Comparison of ENCODE assay signal across 17 cellular contexts in genomic region chr3:120218981-120219380, GRCh38.
A peak's percentile ranks its signal among the peaks of the same experiment; 100 is the strongest.
DNase-seq lines count a peak whose midpoint lies in the region; ATAC-seq and TF ChIP-seq lines count a peak whose summit lies in the region.
"Had no signal": no experiment of that assay in that cellular context is flagged by ENCODE, and none has a peak within 500 bp of the region (broad histone marks: within the 10 kb centered on the region; RNA-seq: fewer than 3 reads in every experiment).

No MANE protein-coding gene starts in this region.

- CTCF ChIA-PET in MCF 10A (lab: Yijun Ruan, JAX) (interaction anchor here (0.6 to 1.3 kb wide), 3 partner anchors 10 to 436 kb away, joined by 3 read pairs; no protein-coding TSS in a partner anchor), mammary epithelial cell (lab: Charles Lee; ENCODE audit: low non-redundant PET) (no interaction called here)
- CTCF ChIA-PET in activated CD4-positive, alpha-beta T cell treated with anti-CD3 and anti-CD28 coated beads for 36 hours (lab: Charles Lee) = interaction anchor here (1.1 to 1.5 kb wide), 2 partner anchors 26 to 198 kb away, joined by 3 to 4 read pairs; no protein-coding TSS in a partner anchor

- H3K36me3 Mint-ChIP-seq in MCF 10A (ENCODE audit: insufficient read depth, unreplicated experiment) = no peaks in the 10 kb centered on the region
- no peaks in the 10 kb centered on the region for H3K36me3 Mint-ChIP-seq in activated CD4-positive, alpha-beta T cell treated with anti-CD3 and anti-CD28 coated beads for 36 hours (ENCODE audit: low read depth)
- peaks cover 0 to 1% of the 10 kb centered on the region in 2 donors for H3K36me3 Mint-ChIP-seq in stimulated activated naive B cell treated with anti-CD40 and anti-IgM and Interleukin-4, amounts not matched to agents 10 μg/mL and 1 μg/mL and 100 μg/mL, for 72 hours
- H3K36me3 Mint-ChIP-seq: CD4-positive, CD25-positive, alpha-beta regulatory T cell had no signal

- no peaks in the 10 kb centered on the region for H3K79me2 ChIP-seq in mammary epithelial cell (ENCODE audit: insufficient read depth, low read length)

- no peak overlapping the region for H3K27ac Mint-ChIP-seq in MCF 10A (ENCODE audit: low read depth, unreplicated experiment)
- no peak overlapping the region for H3K27ac Mint-ChIP-seq in activated CD4-positive, alpha-beta T cell treated with anti-CD3 and anti-CD28 coated beads for 36 hours
- no peak overlapping the region for H3K27ac Mint-ChIP-seq in stimulated activated naive B cell treated with anti-CD40 and anti-IgM and Interleukin-4, amounts not matched to agents 10 μg/mL and 1 μg/mL and 100 μg/mL, for 72 hours
- H3K27ac Mint-ChIP-seq: CD4-positive, CD25-positive, alpha-beta regulatory T cell; GM23338; H9 had no signal

- peaks cover 3% of the 10 kb centered on the region for H3K4me1 Mint-ChIP-seq in MCF 10A (ENCODE audit: insufficient read depth, unreplicated experiment)
- no peaks in the 10 kb centered on the region for H3K4me1 Mint-ChIP-seq in activated CD4-positive, alpha-beta T cell treated with anti-CD3 and anti-CD28 coated beads for 36 hours
- H3K4me1 Mint-ChIP-seq in stimulated activated naive B cell treated with anti-CD40 and anti-IgM and Interleukin-4, amounts not matched to agents 10 μg/mL and 1 μg/mL and 100 μg/mL, for 72 hours = no peaks in the 10 kb centered on the region
- H3K4me1 Mint-ChIP-seq: CD4-positive, CD25-positive, alpha-beta regulatory T cell had no signal

- TF ChIP-seq CTCF in MCF 10A (IDR thresholded peaks at IDR 0.05; ENCODE audit: unreplicated experiment) = no peak
- TF ChIP-seq CTCF in mammary epithelial cell (conservative IDR thresholded peaks at IDR 0.05 in 1 of 2, IDR thresholded peaks at IDR 0.05 in 1 of 2; ENCODE audit: extremely low read depth in 1 of 2, insufficient read depth in 1 of 2, low read depth in 1 of 2, low read length in 2 of 2) = no peak
- TF ChIP-seq CTCF in epithelial cell of esophagus (IDR thresholded peaks at IDR 0.05; ENCODE audit: insufficient read depth, low read depth, low read length, missing control alignments) = no peak

- H3K9ac ChIP-seq in mammary epithelial cell (ENCODE audit: insufficient read depth, low read length) = no peak overlapping the region
- H3K9ac ChIP-seq: BLaER1 treated with 17β-estradiol and CSF1 and Interleukin-3, amounts not matched to agents 10 nM and 100 nM; KMS-11 had no signal

- no peak overlapping the region for H3K27ac ChIP-seq in mammary epithelial cell (ENCODE audit: insufficient read depth, low read depth, low read length)
- H3K27ac ChIP-seq: BLaER1 treated with 17β-estradiol and CSF1 and Interleukin-3, amounts not matched to agents 10 nM and 100 nM; KMS-11 had no signal

- H3K4me1 ChIP-seq in mammary epithelial cell (ENCODE audit: insufficient read depth, low read length) = peaks cover 4% of the 10 kb centered on the region
- H3K4me1 ChIP-seq: BLaER1 treated with 17β-estradiol and CSF1 and Interleukin-3, amounts not matched to agents 10 nM and 100 nM had no signal

- no peak overlapping the region for H2AFZ ChIP-seq in mammary epithelial cell (ENCODE audit: low read depth, low read length)
- H2AFZ ChIP-seq: GM23338 had no signal

- no TSS peak for BruUV-seq in MCF 10A (replicated peaks; lab: Mats Ljungman, UMichigan)
- BruUV-seq in mammary epithelial cell (replicated peaks; lab: Mats Ljungman, UMichigan) = no TSS peak

- H3K27me3 Mint-ChIP-seq in MCF 10A (ENCODE audit: insufficient read depth, unreplicated experiment) = no peaks in the 10 kb centered on the region
- H3K27me3 Mint-ChIP-seq in activated CD4-positive, alpha-beta T cell treated with anti-CD3 and anti-CD28 coated beads for 36 hours = no peaks in the 10 kb centered on the region
- H3K27me3 Mint-ChIP-seq in stimulated activated naive B cell treated with anti-CD40 and anti-IgM and Interleukin-4, amounts not matched to agents 10 μg/mL and 1 μg/mL and 100 μg/mL, for 72 hours = no peaks in the 10 kb centered on the region

- in situ Hi-C loops in mammary epithelial cell (cut with MboI; ENCODE audit: low sequenced_read_pairs in 2 of 2) = no loop called here

- H3K36me3 ChIP-seq in mammary epithelial cell (ENCODE audit: insufficient read depth, low read length) = no peaks in the 10 kb centered on the region
- H3K36me3 ChIP-seq: BLaER1 treated with 17β-estradiol and CSF1 and Interleukin-3, amounts not matched to agents 10 nM and 100 nM had no signal

- dilution Hi-C loops in mammary epithelial cell (cut with HindIII; ENCODE audit: low sequenced_read_pairs) = no loop called here

- no peak overlapping the region for H3K4me2 ChIP-seq in mammary epithelial cell (ENCODE audit: insufficient read depth, low read depth, low read length)
- H3K4me2 ChIP-seq: BLaER1 treated with 17β-estradiol and CSF1 and Interleukin-3, amounts not matched to agents 10 nM and 100 nM; GM23338; KMS-11 had no signal

- H3K4me3 ChIP-seq in mammary epithelial cell (replicated peaks in 1 of 3; ENCODE audit: insufficient read depth in 1 of 3, low read depth in 2 of 3, low read length in 3 of 3) (no peak overlapping the region), epithelial cell of esophagus (ENCODE audit: low read length) (no peak overlapping the region)
- H3K4me3 ChIP-seq: BLaER1 treated with 17β-estradiol and CSF1 and Interleukin-3, amounts not matched to agents 10 nM and 100 nM; GM23338 had no signal

- no peak overlapping the region for H3K4me3 Mint-ChIP-seq in MCF 10A (ENCODE audit: unreplicated experiment)
- no peak overlapping the region for H3K4me3 Mint-ChIP-seq in activated CD4-positive, alpha-beta T cell treated with anti-CD3 and anti-CD28 coated beads for 36 hours
- no peak overlapping the region for H3K4me3 Mint-ChIP-seq in stimulated activated naive B cell treated with anti-CD40 and anti-IgM and Interleukin-4, amounts not matched to agents 10 μg/mL and 1 μg/mL and 100 μg/mL, for 72 hours
- H3K4me3 Mint-ChIP-seq: CD4-positive, CD25-positive, alpha-beta regulatory T cell; GM23338; H9 had no signal

- H3K27me3 ChIP-seq in mammary epithelial cell (ENCODE audit: insufficient read depth, low read length) = no peaks in the 10 kb centered on the region
- H3K27me3 ChIP-seq: BLaER1 treated with 17β-estradiol and CSF1 and Interleukin-3, amounts not matched to agents 10 nM and 100 nM had no signal

- H3K9me3 Mint-ChIP-seq in MCF 10A (ENCODE audit: unreplicated experiment) = no peaks in the 10 kb centered on the region
- no peaks in the 10 kb centered on the region for H3K9me3 Mint-ChIP-seq in activated CD4-positive, alpha-beta T cell treated with anti-CD3 and anti-CD28 coated beads for 36 hours (ENCODE audit: low read depth)
- no peaks in the 10 kb centered on the region for H3K9me3 Mint-ChIP-seq in stimulated activated naive B cell treated with anti-CD40 and anti-IgM and Interleukin-4, amounts not matched to agents 10 μg/mL and 1 μg/mL and 100 μg/mL, for 72 hours
- H3K9me3 Mint-ChIP-seq: GM23338, H9 had no signal

- DNase-seq in MCF 10A (ENCODE audit: unreplicated experiment) (peak; percentile 30), mammary epithelial cell (no peak), NCI-H69 (lab: John Stamatoyannopoulos, UW) (peak; percentile 27), epithelial cell of esophagus (ENCODE audit: low read depth) (peak; percentile 49)
- DNase-seq in activated CD4-positive, alpha-beta T cell treated with anti-CD3 and anti-CD28 coated beads for 36 hours = no peak
- no peak for DNase-seq in activated effector memory CD4-positive, alpha-beta T cell treated with Interleukin-2 at 50 U/mL for 16 hours
- no peak for DNase-seq in stimulated activated naive B cell treated with anti-CD40 and anti-IgM and Interleukin-4, amounts not matched to agents 10 μg/mL and 1 μg/mL and 100 μg/mL, for 72 hours
- DNase-seq: ACHN; Calu3; CD4-positive, CD25-positive, alpha-beta regulatory T cell; DND-41; GF-D8; H9 had no signal

- no peaks in the 10 kb centered on the region for H3K9me3 ChIP-seq in mammary epithelial cell (replicated peaks; ENCODE audit: insufficient read depth, low read length)

- POLR2A ChIA-PET in MCF 10A (lab: Yijun Ruan, JAX) = no interaction called here
- POLR2A ChIA-PET in activated CD4-positive, alpha-beta T cell treated with anti-CD3 and anti-CD28 coated beads for 36 hours (lab: Charles Lee) = no interaction called here

- ATAC-seq in activated CD4-positive, alpha-beta T cell treated with anti-CD3 and anti-CD28 coated beads for 36 hours = no peak
- ATAC-seq in stimulated activated naive B cell treated with anti-CD40 and anti-IgM and Interleukin-4, amounts not matched to agents 10 μg/mL and 1 μg/mL and 100 μg/mL, for 72 hours (replicated peaks) = no peak
- ATAC-seq: GM23338, HepG2 had no signal

- intact Hi-C loops in MCF 10A (cut with micrococcal nuclease) = no loop called here
- intact Hi-C loops in mammary epithelial cell (cut with micrococcal nuclease) = no loop called here
- intact Hi-C loops in activated CD4-positive, alpha-beta T cell treated with anti-CD3 and anti-CD28 coated beads for 36 hours (cut with DNase I, micrococcal nuclease) = no loop called here

- no peaks in the 10 kb centered on the region for H4K20me1 ChIP-seq in mammary epithelial cell (ENCODE audit: insufficient read depth, low read length)
- H4K20me1 ChIP-seq: BLaER1 treated with 17β-estradiol and CSF1 and Interleukin-3, amounts not matched to agents 10 nM and 100 nM had no signal

Comparison
In these comparisons a context has a peak if more than half of its experiments do, and no peak if none do; other contexts are left out.
1. DNase-seq: peak in MCF 10A (single experiment), NCI-H69 (single experiment) and epithelial cell of esophagus (single experiment); none in mammary epithelial cell (single experiment), activated CD4-positive, alpha-beta T cell treated with anti-CD3 and anti-CD28 coated beads for 36 hours (single experiment), activated effector memory CD4-positive, alpha-beta T cell treated with Interleukin-2 at 50 U/mL for 16 hours (single experiment) and stimulated activated naive B cell treated with anti-CD40 and anti-IgM and Interleukin-4, amounts not matched to agents 10 μg/mL and 1 μg/mL and 100 μg/mL, for 72 hours (single experiment).